Comparison of ENCODE assay signal across 8 cellular contexts in genomic region chr14:24146622-24146977, GRCh38. TPM values are rescaled to one million over a fixed set of nuclear protein-coding genes. Genes with fewer than 3 reads are reported as not detected.
DNase-seq lines count a peak whose midpoint lies in the region; ATAC-seq and TF ChIP-seq lines count a peak whose summit lies in the region.

No MANE protein-coding gene starts in this region.

- H3K4me3 ChIP-seq in PC-9, result peak overlapping the region; percentile 63
- H3K4me3 ChIP-seq in esophagus squamous epithelium, result peak overlapping the region; percentile 80 to 97 (median 82)

- peak overlapping the region; percentile 77 for H2AFZ ChIP-seq in PC-9

- H3K9me3 ChIP-seq in PC-9 (ENCODE audit: insufficient read depth, low read depth) (no peaks in the 10 kb centered on the region), esophagus squamous epithelium (no peaks in the 10 kb centered on the region)

- intact Hi-C loops in PC-9 (cut with micrococcal nuclease; ENCODE audit: unreplicated experiment), result loop anchor here (1.0 to 2.0 kb wide), 2 partner anchors 32 to 66 kb away; partner anchors contain the start of genes CHMP4A, DCAF11 and NRL
- intact Hi-C loops in esophagus squamous epithelium (cut with DNase I), result no loop called here

- H3K27ac Mint-ChIP-seq in activated T-cell treated with anti-CD3 and anti-CD28 coated beads, Interleukin-2, amount 50 U/mL, for 72 hours, result peak overlapping the region; percentile 88

- H3K4me1 Mint-ChIP-seq in activated T-cell treated with anti-CD3 and anti-CD28 coated beads, Interleukin-2, amount 50 U/mL, for 72 hours (ENCODE audit: low read depth), result peaks cover 63% of the 10 kb centered on the region

- POLR2A ChIA-PET in PC-9 (lab: Charles Lee; ENCODE audit: unreplicated experiment), result interaction anchor here (0.5 to 1.8 kb wide), 4 partner anchors 32 to 1026 kb away, joined by 3 to 26 read pairs (median 3); partner anchors contain the start of genes DCAF11 and NRL

- peaks cover 10% of the 10 kb centered on the region for H3F3A ChIP-seq in PC-9 (ENCODE audit: insufficient read depth, low read depth)

- no peaks in the 10 kb centered on the region for H3K27me3 Mint-ChIP-seq in activated T-cell treated with anti-CD3 and anti-CD28 coated beads, Interleukin-2, amount 50 U/mL, for 72 hours (ENCODE audit: low read depth)

- peak overlapping the region; percentile 93 for H3K4me2 ChIP-seq in PC-9

- H3K4me3 Mint-ChIP-seq in activated T-cell treated with anti-CD3 and anti-CD28 coated beads, Interleukin-2, amount 50 U/mL, for 72 hours, result peak overlapping the region; percentile 93 to 99

- no peak overlapping the region for H3K27ac ChIP-seq in PC-9
- H3K27ac ChIP-seq in esophagus squamous epithelium, result peak overlapping the region; percentile 92 to 98 (median 94)

- TF ChIP-seq POLR2A in esophagus squamous epithelium (IDR thresholded peaks at IDR 0.05), result peak in 2 of 4 donors; percentile 2 to 27

- H3K36me3 ChIP-seq in PC-9 (ENCODE audit: low read depth) (no peaks in the 10 kb centered on the region; the same call in 1 of the 2 replicates), esophagus squamous epithelium (peaks cover 12 to 47% (median 19%) of the 10 kb centered on the region in 3 donors)

- H3K9me3 Mint-ChIP-seq in activated T-cell treated with anti-CD3 and anti-CD28 coated beads, Interleukin-2, amount 50 U/mL, for 72 hours, result no peaks in the 10 kb centered on the region

- H3K4me1 ChIP-seq in PC-9 (replicated peaks; ENCODE audit: insufficient read depth), result peaks cover 15% of the 10 kb centered on the region
- peaks cover 28 to 65% (median 30%) of the 10 kb centered on the region in 3 donors for H3K4me1 ChIP-seq in esophagus squamous epithelium

- peak; percentile 58 for ATAC-seq in GM21786 (IDR thresholded peaks at IDR 0.05; ENCODE audit: unreplicated experiment)
- peak; percentile 74 for ATAC-seq in activated T-cell treated with anti-CD3 and anti-CD28 coated beads, Interleukin-2, amount 50 U/mL, for 72 hours (replicated peaks in 1 of 2)

- no peak for TF ChIP-seq CTCF in PC-9 (conservative IDR thresholded peaks at IDR 0.05)
- no peak for TF ChIP-seq CTCF in esophagus squamous epithelium (IDR thresholded peaks at IDR 0.05)

- H3K36me3 Mint-ChIP-seq in activated T-cell treated with anti-CD3 and anti-CD28 coated beads, Interleukin-2, amount 50 U/mL, for 72 hours (ENCODE audit: insufficient read depth in 2 of 2), result peaks cover 26 to 38% of the 10 kb centered on the region in 2 donors

- CTCF ChIA-PET in PC-9 (lab: Charles Lee), result interaction anchor here (0.6 to 1.4 kb wide), 4 partner anchors 15 to 637 kb away, joined by 3 to 4 read pairs (median 4); partner anchors contain the start of genes DCAF11, IRF9 and NRL

- no peaks in the 10 kb centered on the region for H4K20me1 ChIP-seq in PC-9 (ENCODE audit: insufficient read depth)

- H3K9me2 ChIP-seq in PC-9 (ENCODE audit: insufficient read depth), result no peaks in the 10 kb centered on the region

- DNase-seq in DMS53 treated with DMSO at 0.1 percent for 48 hours (lab: John Stamatoyannopoulos, UW; ENCODE audit: unreplicated experiment), result peak; percentile 79
- peak; percentile 79 for DNase-seq in KG1 (lab: John Stamatoyannopoulos, UW)
- peak; percentile 90 to 95 for DNase-seq in PC-9
- DNase-seq in activated T-cell treated with anti-CD3 and anti-CD28 coated beads, Interleukin-2, amount 50 U/mL, for 72 hours, result peak; percentile 92 to 96
- peak; percentile 64 for DNase-seq in esophagus squamous epithelium (lab: John Stamatoyannopoulos, UW)
- DNase-seq in myocyte (ENCODE audit: low read depth), result peak; percentile 99
- peak; percentile 68 to 76 for DNase-seq in stimulated activated CD8-positive, alpha-beta memory T cell treated with anti-CD3 and anti-CD28 coated beads, Interleukin-7, amount 100 ng/mL, for 4 hours (ENCODE audit: low read depth in 2 of 2)

- 0% methylated on average over 3 to 5 of the region's 17 CpGs for WGBS in esophagus squamous epithelium, 2 donors

- H3K79me2 ChIP-seq in PC-9 (ENCODE audit: low read depth), result peaks cover 37% of the 10 kb centered on the region

- H3K27me3 ChIP-seq in PC-9 (ENCODE audit: insufficient read depth, low read depth) (no peaks in the 10 kb centered on the region), esophagus squamous epithelium (no peaks in the 10 kb centered on the region)

- no TSS peak for BruUV-seq in PC-9 (replicated peaks; lab: Mats Ljungman, UMichigan)

RNA-seq across cellular contexts. Expression of gene PSME2, which starts 0.2 kb away (rescaled TPM):
- total RNA-seq in PC-9 (2021) (96.0 and 153 TPM in 2 replicates), esophagus squamous epithelium (100 to 1,000 TPM in 1 of 4 donors, 10 to 100 TPM in 3; 44.4 to 110 (median 77.2) TPM), myocyte (107 and 129 TPM in 2 replicates)
- 100 to 1,000 TPM; 369 to 376 TPM for total RNA-seq in activated T-cell treated with anti-CD3 and anti-CD28 coated beads, Interleukin-2, amount 50 U/mL, for 72 hours
- 130 TPM for polyA plus RNA-seq in myocyte (2012)

RNA-seq across cellular contexts. Expression of gene RNF31, which starts 0.7 kb away (rescaled TPM):
- total RNA-seq in PC-9 (2021) (44.6 and 60.8 TPM in 2 replicates), esophagus squamous epithelium (10 to 100 TPM; 26.8 to 35.6 (median 32.4) TPM), myocyte (57.6 and 60.4 TPM in 2 replicates)
- total RNA-seq in activated T-cell treated with anti-CD3 and anti-CD28 coated beads, Interleukin-2, amount 50 U/mL, for 72 hours, result 10 to 100 TPM; 88.7 to 90.6 TPM
- 44.4 TPM for polyA plus RNA-seq in myocyte (2012)

RNA-seq across cellular contexts. Expression of gene EMC9, which starts 5.2 kb away (rescaled TPM):
- total RNA-seq in PC-9 (2021), result 27.4 and 37.1 TPM in 2 replicates
- total RNA-seq in activated T-cell treated with anti-CD3 and anti-CD28 coated beads, Interleukin-2, amount 50 U/mL, for 72 hours, result 10 to 100 TPM; 38.0 to 56.5 TPM
- 10 to 100 TPM in 3 of 4 donors, 1 to 10 TPM in 1; 6.0 to 12.1 (median 10.9) TPM for total RNA-seq in esophagus squamous epithelium
- 18.8 and 25.4 TPM in 2 replicates for total RNA-seq in myocyte
- polyA plus RNA-seq in myocyte (2012), result 30.2 TPM

RNA-seq across cellular contexts. Expression of gene PSME1, which starts 10.6 kb away (rescaled TPM):
- total RNA-seq in PC-9 (2021), result 172 and 174 TPM in 2 replicates
- total RNA-seq in activated T-cell treated with anti-CD3 and anti-CD28 coated beads, Interleukin-2, amount 50 U/mL, for 72 hours, result 100 to 1,000 TPM; 342 to 378 TPM
- total RNA-seq in esophagus squamous epithelium, result 100 to 1,000 TPM; 100 to 256 (median 116) TPM
- total RNA-seq in myocyte, result 423 and 428 TPM in 2 replicates
- 192 TPM for polyA plus RNA-seq in myocyte (2012)

RNA-seq across cellular contexts. Expression of gene IRF9, which starts 14.5 kb away (rescaled TPM):
- total RNA-seq in PC-9 (2021), result 18.8 and 21.4 TPM in 2 replicates
- 100 to 1,000 TPM; 245 to 263 TPM for total RNA-seq in activated T-cell treated with anti-CD3 and anti-CD28 coated beads, Interleukin-2, amount 50 U/mL, for 72 hours
- total RNA-seq in esophagus squamous epithelium, result 10 to 100 TPM; 21.9 to 52.2 (median 45.9) TPM
- 48.6 and 94.1 TPM in 2 replicates for total RNA-seq in myocyte
- 53.0 TPM for polyA plus RNA-seq in myocyte (2012)
